ENCODE assay signal across 29 cellular contexts in genomic region chr15:93235321-93235720, GRCh38.
"Had no signal": no experiment of that assay in that cellular context is flagged by ENCODE, and none has a peak within 500 bp of the region (broad histone marks: within the 10 kb centered on the region; RNA-seq: fewer than 3 reads in every experiment).

No MANE protein-coding gene starts in this region.

- H3K27ac Mint-ChIP-seq: activated CD4-positive, alpha-beta memory T cell treated with anti-CD3 and anti-CD28 coated beads for 36 hours; activated naive CD8-positive, alpha-beta T cell; memory B cell; natural killer cell; neural progenitor cell; stimulated activated memory B cell treated with anti-CD40 and anti-IgM and Interleukin-4, amounts not matched to agents 10 μg/mL and 1 μg/mL and 100 μg/mL, for 72 hours; T-helper 17 cell had no signal

- H3K27ac ChIP-seq: dorsolateral prefrontal cortex, ovary, thyroid gland, WERI-Rb-1 had no signal

- H3K4me1 Mint-ChIP-seq: neural progenitor cell; stimulated activated memory B cell treated with anti-CD40 and anti-IgM and Interleukin-4, amounts not matched to agents 10 μg/mL and 1 μg/mL and 100 μg/mL, for 72 hours; stimulated activated naive CD8-positive, alpha-beta T cell treated with anti-CD3 and anti-CD28 coated beads, Interleukin-15, amount 100 ng/mL, for 72 hours had no signal

- H3K27me3 ChIP-seq: gastroesophageal sphincter, neural progenitor cell, ovary, right lobe of liver, thyroid gland had no signal

- H3K36me3 ChIP-seq: gastroesophageal sphincter, neural progenitor cell, ovary, right lobe of liver, thyroid gland, WERI-Rb-1 had no signal

- DNase-seq: activated CD4-positive, alpha-beta memory T cell treated with anti-CD3 and anti-CD28 coated beads for 36 hours; activated CD8-positive, alpha-beta memory T cell treated with anti-CD3 and anti-CD28 coated beads, Interleukin-2, amount 50 U/mL, for 4 hours; activated naive CD4-positive, alpha-beta T cell treated with Interleukin-2 at 50 U/mL for 16 hours; activated T-cell treated with anti-CD3 and anti-CD28 coated beads, Interleukin-2, amount 50 U/mL, for 1 hour; dorsolateral prefrontal cortex; effector memory CD4-positive, alpha-beta T cell; erythroblast; head of caudate nucleus; hippocampal formation; left cardiac atrium; natural killer cell; ovary; right lobe of liver; stimulated activated CD4-positive, alpha-beta T cell treated with anti-CD3 and anti-CD28 coated beads, Interleukin-1b, Interleukin-23, amount 100 ng/mL, for 48 hours; stimulated activated CD4-positive, alpha-beta T cell treated with anti-CD3 and anti-CD28 coated beads, Interleukin-4, amount 100 ng/mL, for 4 hours; stimulated activated CD8-positive, alpha-beta memory T cell treated with anti-CD3 and anti-CD28 coated beads, Interleukin-4, amount 100 ng/mL, for 48 hours; stimulated activated naive CD8-positive, alpha-beta T cell treated with anti-CD3 and anti-CD28 coated beads, Interleukin-15, amount 100 ng/mL, for 72 hours; T-helper 17 cell; T1000; thyroid gland; WERI-Rb-1 had no signal

- H3K9me3 Mint-ChIP-seq: activated CD4-positive, alpha-beta memory T cell treated with anti-CD3 and anti-CD28 coated beads for 36 hours; activated CD4-positive, alpha-beta T cell treated with anti-CD3 and anti-CD28 coated beads, Interleukin-2, amount 10 ng/mL, durations not matched to agents 24 days and 14 days; natural killer cell; stimulated activated naive CD8-positive, alpha-beta T cell treated with anti-CD3 and anti-CD28 coated beads, Interleukin-15, amount 100 ng/mL, for 72 hours had no signal

- ATAC-seq: activated CD4-positive, CD25-positive, alpha-beta regulatory T cell treated with anti-CD3 and anti-CD28 coated beads, Interleukin-2, amount 50 U/mL, for 24 hours; stimulated activated memory B cell treated with anti-CD40 and anti-IgM and Interleukin-4, amounts not matched to agents 10 μg/mL and 1 μg/mL and 100 μg/mL, for 72 hours; stimulated activated naive CD8-positive, alpha-beta T cell treated with anti-CD3 and anti-CD28 coated beads, Interleukin-15, amount 100 ng/mL, for 72 hours had no signal

- H3K4me3 Mint-ChIP-seq: memory B cell; neural progenitor cell; stimulated activated memory B cell treated with anti-CD40 and anti-IgM and Interleukin-4, amounts not matched to agents 10 μg/mL and 1 μg/mL and 100 μg/mL, for 72 hours had no signal

- H3K9me3 ChIP-seq: gastroesophageal sphincter, ovary, right lobe of liver, thyroid gland had no signal

- H3K4me3 ChIP-seq: gastroesophageal sphincter, neural progenitor cell, ovary, right lobe of liver, skin epidermis, thyroid gland had no signal

- H3K4me1 ChIP-seq: gastroesophageal sphincter, right lobe of liver, thyroid gland had no signal

- H3K36me3 Mint-ChIP-seq: activated CD4-positive, alpha-beta memory T cell treated with anti-CD3 and anti-CD28 coated beads for 36 hours; activated naive CD8-positive, alpha-beta T cell; memory B cell; natural killer cell; stimulated activated memory B cell treated with anti-CD40 and anti-IgM and Interleukin-4, amounts not matched to agents 10 μg/mL and 1 μg/mL and 100 μg/mL, for 72 hours had no signal
